8 cellular contexts compared by ENCODE assay signal in the genomic region with DNA sequence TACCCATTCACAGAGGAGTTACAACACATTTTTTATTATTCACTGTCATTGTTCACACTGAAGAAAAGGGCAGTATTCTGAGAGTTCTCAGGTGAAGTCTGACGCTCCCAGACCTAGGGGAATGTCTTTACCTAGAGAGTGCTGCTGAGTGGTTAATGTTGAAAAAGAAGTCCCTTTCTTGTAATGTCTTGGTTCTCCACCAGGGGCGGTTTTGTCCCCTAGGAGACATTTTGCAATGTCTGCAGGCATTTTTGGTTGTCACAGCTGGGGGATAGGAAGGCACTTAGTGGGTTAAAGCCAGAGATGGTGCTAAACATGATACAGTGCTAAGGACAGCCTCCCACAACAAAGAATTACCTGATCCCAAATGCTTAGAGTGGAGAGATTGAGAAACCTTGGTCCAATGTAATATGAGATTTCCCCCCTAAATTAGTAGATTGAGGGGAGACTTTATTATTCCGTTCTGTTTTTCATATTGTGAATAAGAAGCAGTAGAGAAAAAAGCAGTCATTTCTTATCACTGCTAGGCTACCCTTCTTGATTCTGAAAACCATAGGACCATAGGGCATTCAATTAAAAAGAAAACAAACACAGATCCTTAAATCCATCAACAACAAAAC. TPM values are rescaled to one million over a fixed set of nuclear protein-coding genes. Genes with fewer than 3 reads are reported as not detected.
DNase-seq lines count a peak whose midpoint lies in the region; ATAC-seq and TF ChIP-seq lines count a peak whose summit lies in the region.

No MANE protein-coding gene starts in this region.

- H3K27me3 ChIP-seq in HL-60 (ENCODE audit: insufficient read depth, poor library complexity, severe bottlenecking) = no peaks in the 10 kb centered on the region
- H3K27me3 ChIP-seq in lower lobe of right lung (ENCODE audit: low read depth) = no peaks in the 10 kb centered on the region

- TF ChIP-seq CTCF in HL-60 (IDR thresholded peaks at IDR 0.05; ENCODE audit: insufficient read depth, low read length) (peak; percentile 11), lower lobe of right lung (IDR thresholded peaks at IDR 0.05) (peak; percentile 35)

- ATAC-seq in lower lobe of right lung (no peak), HG02642 (IDR thresholded peaks at IDR 0.05; ENCODE audit: poor library complexity, unreplicated experiment) (no peak), HG03095 (IDR thresholded peaks at IDR 0.05; ENCODE audit: unreplicated experiment) (no peak)

- peaks cover 23% of the 10 kb centered on the region for H3K36me3 Mint-ChIP-seq in activated T-helper 2 cell treated with anti-CD3 and anti-CD28 coated beads, Interferon-gamma antibody, Interleukin-2, Interleukin-4, amounts not matched to agents 10 μg/mL and 5 μg/mL and 100 μg/mL, durations not matched to agents 14 hours and 24 hours and 36 hours (ENCODE audit: low read depth)

- H3K9me3 Mint-ChIP-seq in activated T-helper 2 cell treated with anti-CD3 and anti-CD28 coated beads, Interferon-gamma antibody, Interleukin-2, Interleukin-4, amounts not matched to agents 10 μg/mL and 5 μg/mL and 100 μg/mL, durations not matched to agents 14 hours and 24 hours and 36 hours = peaks cover 19% of the 10 kb centered on the region

- no peak overlapping the region for H3K4me3 ChIP-seq in HL-60 (replicated peaks; ENCODE audit: insufficient read depth, low read length)
- no peak overlapping the region for H3K4me3 ChIP-seq in lower lobe of right lung

- no peaks in the 10 kb centered on the region for H3K9me3 ChIP-seq in lower lobe of right lung

- intact Hi-C loops in activated T-helper 2 cell treated with anti-CD3 and anti-CD28 coated beads, Interferon-gamma antibody, Interleukin-2, Interleukin-4, amounts not matched to agents 10 μg/mL and 5 μg/mL and 100 μg/mL, durations not matched to agents 14 hours and 24 hours and 36 hours (cut with micrococcal nuclease) = loop anchor here (1.0 kb wide), 1 partner anchor 12 kb away; no protein-coding TSS in a partner anchor
- intact Hi-C loops in lower lobe of right lung (cut with DNase I) = no loop called here

- H3K4me1 ChIP-seq in lower lobe of right lung = no peaks in the 10 kb centered on the region

- H3K4me1 Mint-ChIP-seq in activated T-helper 2 cell treated with anti-CD3 and anti-CD28 coated beads, Interferon-gamma antibody, Interleukin-2, Interleukin-4, amounts not matched to agents 10 μg/mL and 5 μg/mL and 100 μg/mL, durations not matched to agents 14 hours and 24 hours and 36 hours (ENCODE audit: low read depth) = peaks cover 19% of the 10 kb centered on the region

- H3K27ac Mint-ChIP-seq in activated T-helper 2 cell treated with anti-CD3 and anti-CD28 coated beads, Interferon-gamma antibody, Interleukin-2, Interleukin-4, amounts not matched to agents 10 μg/mL and 5 μg/mL and 100 μg/mL, durations not matched to agents 14 hours and 24 hours and 36 hours = peak overlapping the region; percentile 14

- H3K27ac ChIP-seq in HL-60 (replicated peaks) (no peak overlapping the region), lower lobe of right lung (no peak overlapping the region)

- no peaks in the 10 kb centered on the region for H3K36me3 ChIP-seq in lower lobe of right lung

- H3K4me3 Mint-ChIP-seq in activated T-helper 2 cell treated with anti-CD3 and anti-CD28 coated beads, Interferon-gamma antibody, Interleukin-2, Interleukin-4, amounts not matched to agents 10 μg/mL and 5 μg/mL and 100 μg/mL, durations not matched to agents 14 hours and 24 hours and 36 hours (ENCODE audit: low read depth) = no peak overlapping the region

- no peaks in the 10 kb centered on the region for H3K27me3 Mint-ChIP-seq in activated T-helper 2 cell treated with anti-CD3 and anti-CD28 coated beads, Interferon-gamma antibody, Interleukin-2, Interleukin-4, amounts not matched to agents 10 μg/mL and 5 μg/mL and 100 μg/mL, durations not matched to agents 14 hours and 24 hours and 36 hours (ENCODE audit: low read depth)

- peak; percentile 74 for DNase-seq in ELF-1 (ENCODE audit: low read depth, low spot score)
- DNase-seq in HL-60 (ENCODE audit: low read depth in 1 of 2, low spot score in 1 of 2) = peak in 1 of 2 experiments; percentile 32
- no peak for DNase-seq in activated T-helper 2 cell treated with anti-CD3 and anti-CD28 coated beads, Interferon-gamma antibody, Interleukin-2, Interleukin-4, amounts not matched to agents 10 μg/mL and 5 μg/mL and 100 μg/mL, durations not matched to agents 14 hours and 24 hours and 36 hours (ENCODE audit: low spot score)
- no peak for DNase-seq in lower lobe of right lung
- no peak for DNase-seq in NCI-H774 (lab: John Stamatoyannopoulos, UW)
- no peak for DNase-seq in NCI-H1417 treated with DMSO at 0.1 percent for 48 hours (lab: John Stamatoyannopoulos, UW)

RNA-seq across cellular contexts. Expression of a gene that starts 13.1 kb away (rescaled TPM):
- 16.0 and 18.9 TPM in 2 replicates for total RNA-seq in activated T-helper 2 cell treated with anti-CD3 and anti-CD28 coated beads, Interferon-gamma antibody, Interleukin-2, Interleukin-4, amounts not matched to agents 10 μg/mL and 5 μg/mL and 100 μg/mL, durations not matched to agents 14 hours and 24 hours and 36 hours
- total RNA-seq in lower lobe of right lung = 21.6 TPM
